33 cellular contexts compared by ENCODE assay signal in the genomic region with DNA sequence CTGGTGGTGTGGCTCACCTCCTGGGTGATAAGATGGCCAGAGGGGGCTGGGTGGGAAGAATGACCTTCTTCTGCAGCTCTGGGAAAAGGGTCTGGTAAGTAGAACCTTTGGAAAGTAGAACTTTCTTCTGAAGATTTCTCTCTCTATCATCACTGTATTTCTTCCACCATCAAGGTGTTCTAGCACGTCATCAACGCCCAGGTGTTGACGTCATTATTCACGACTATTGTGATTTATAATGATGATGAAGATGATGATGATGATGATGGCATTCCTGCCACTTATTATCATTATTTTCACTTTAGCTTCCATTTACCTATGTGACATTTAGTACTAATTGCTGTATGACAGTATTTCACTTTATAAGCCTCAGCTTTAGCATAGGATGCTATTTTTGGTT.
"Had no signal": no experiment of that assay in that cellular context is flagged by ENCODE, and none has a peak within 500 bp of the region (broad histone marks: within the 10 kb centered on the region; RNA-seq: fewer than 3 reads in every experiment).

No MANE protein-coding gene starts in this region.

- H3K36me3 ChIP-seq: adrenal gland, ascending aorta, brain microvascular endothelial cell, breast epithelium, cardiac muscle cell had no signal

- ATAC-seq: activated naive CD4-positive, alpha-beta T cell treated with anti-CD3 and anti-CD28 coated beads, Interleukin-2, amount 50 U/mL, for 72 hours; activated naive CD8-positive, alpha-beta T cell treated with anti-CD3 and anti-CD28 coated beads, Interleukin-2, amount 50 U/mL, for 24 hours; activated T-cell treated with anti-CD3 and anti-CD28 coated beads, Interleukin-2, amount 50 U/mL, for 4 hours; activated T-cell treated with anti-CD3 and anti-CD28 coated beads, Interleukin-2, amount 50 U/mL, for 72 hours; activated T-helper 17 cell treated with anti-CD3 and anti-CD28 coated beads, Interleukin-2, amount 50 U/mL, for 72 hours; body of pancreas had no signal

- H3K27ac ChIP-seq: adrenal gland, ascending aorta, body of pancreas, brain microvascular endothelial cell, breast epithelium, cardiac muscle cell had no signal

- H3K4me3 ChIP-seq: adrenal gland, ascending aorta, body of pancreas, breast epithelium, cardiac muscle cell had no signal

- H3K9me3 ChIP-seq: adrenal gland, ascending aorta, body of pancreas, breast epithelium had no signal

- H3K27me3 ChIP-seq: adrenal gland, ascending aorta, body of pancreas, brain microvascular endothelial cell, breast epithelium, cardiac muscle cell had no signal

- H3K4me1 ChIP-seq: adrenal gland, ascending aorta, body of pancreas, breast epithelium had no signal

- FAIRE-seq: astrocyte, bronchial epithelial cell had no signal

- DNase-seq: activated effector memory CD4-positive, alpha-beta T cell treated with anti-CD3 and anti-CD28 coated beads, Interleukin-2, amount 50 U/mL, for 16 hours; activated effector memory CD4-positive, alpha-beta T cell treated with Interleukin-2 at 50 U/mL for 16 hours; activated gamma-delta T cell; activated gamma-delta T cell treated with Interleukin-2 at 50 U/mL for 16 hours; activated naive CD4-positive, alpha-beta T cell; activated naive CD4-positive, alpha-beta T cell treated with anti-CD3 and anti-CD28 coated beads for 36 hours; activated naive CD4-positive, alpha-beta T cell treated with anti-CD3 and anti-CD28 coated beads, Interleukin-2, amount 10 ng/mL, durations not matched to agents 7 days and 5 days; activated naive CD4-positive, alpha-beta T cell treated with anti-CD3 and anti-CD28 coated beads, Interleukin-2, amount 50 U/mL, for 16 hours; activated naive CD4-positive, alpha-beta T cell treated with Interleukin-2 at 50 U/mL for 16 hours; activated naive CD8-positive, alpha-beta T cell treated with anti-CD3 and anti-CD28 coated beads for 36 hours; activated naive CD8-positive, alpha-beta T cell treated with anti-CD3 and anti-CD28 coated beads, Interleukin-2, amount 10 ng/mL, durations not matched to agents 7 days and 5 days; activated naive CD8-positive, alpha-beta T cell treated with anti-CD3 and anti-CD28 coated beads, Interleukin-2, amount 50 U/mL, for 24 hours; activated T-cell treated with anti-CD3 and anti-CD28 coated beads, Interleukin-2, amount 50 U/mL, for 24 hours; activated T-cell treated with anti-CD3 and anti-CD28 coated beads, Interleukin-2, amount 50 U/mL, for 4 hours; activated T-cell treated with anti-CD3 and anti-CD28 coated beads, Interleukin-2, amount 50 U/mL, for 48 hours; activated T-cell treated with anti-CD3 and anti-CD28 coated beads, Interleukin-2, amount 50 U/mL, for 72 hours; adrenal gland; amniotic stem cell; amygdala; anterior cingulate cortex; aorta; body of pancreas; brain microvascular endothelial cell; caudate nucleus; central memory CD4-positive, alpha-beta T cell; cerebellar nuclear complex had no signal
